Comparison of ENCODE assay signal across 1 cellular context in genomic region chr17:42402121-42402516, GRCh38.
TF ChIP-seq lines count a peak whose summit lies in the region.

No MANE protein-coding gene starts in this region.

TF ChIP-seq in GM23338, 12 proteins besides CTCF, POLR2A, EP300 and RAD21 (continued from another document):
- TF ChIP-seq ZNF462 (CRISPR knock-in tag; IDR thresholded peaks at IDR 0.05) (no peak), ZNF331 (CRISPR knock-in tag; IDR thresholded peaks at IDR 0.05; ENCODE audit: low read depth) (no peak)
TF ChIP-seq in GM23338: peak in this region for 0.
